In genomic region chr19:45693168-45693788, GRCh38 we compare ENCODE assay signal across 8 cellular contexts. TPM values are rescaled to one million over a fixed set of nuclear protein-coding genes. Genes with fewer than 3 reads are reported as not detected.
DNase-seq lines count a peak whose midpoint lies in the region; ATAC-seq and TF ChIP-seq lines count a peak whose summit lies in the region.

No MANE protein-coding gene starts in this region.

- H3K27me3 ChIP-seq in right lobe of liver: no peaks in the 10 kb centered on the region

- peak overlapping the region; percentile 64 to 93 (median 82) for H3K27ac ChIP-seq in right lobe of liver

- intact Hi-C loops in right lobe of liver (cut with DNase I): no loop called here

- TF ChIP-seq POLR2A in right lobe of liver (IDR thresholded peaks at IDR 0.05): no peak

- TF ChIP-seq CTCF in right lobe of liver (IDR thresholded peaks at IDR 0.05): peak; percentile 66 to 93 (median 90)

- peaks cover 0 to 13% (median 6%) of the 10 kb centered on the region in 4 donors for H3K4me1 ChIP-seq in right lobe of liver

- no peaks in the 10 kb centered on the region for H3K9me3 ChIP-seq in right lobe of liver

- no peak for ATAC-seq in activated CD4-positive, CD25-positive, alpha-beta regulatory T cell treated with anti-CD3 and anti-CD28 coated beads, Interleukin-2, amount 50 U/mL, for 24 hours
- peak; percentile 6 to 27 (median 25) for ATAC-seq in right lobe of liver

- peak overlapping the region; percentile 70 to 95 (median 85) for H3K4me3 ChIP-seq in right lobe of liver

- peaks cover 0 to 2% (median under 1%) of the 10 kb centered on the region in 4 donors for H3K36me3 ChIP-seq in right lobe of liver

- 0% methylated on average over 18 of the region's 20 CpGs for WGBS in right lobe of liver (ENCODE audit: insufficient coverage, low coverage, low lambda C conversion rate, missing lambda C conversion rate)

- DNase-seq in activated CD4-positive, CD25-positive, alpha-beta regulatory T cell (lab: John Stamatoyannopoulos, UW): peak; percentile 46 to 78 (median 60)
- DNase-seq in NCI-H2227 (lab: John Stamatoyannopoulos, UW; ENCODE audit: unreplicated experiment) (peak; percentile 67), dermis blood vessel endothelial cell (peak; percentile 86), right lobe of liver (peak; percentile 81 to 87 (median 86)), occipital lobe (lab: John Stamatoyannopoulos, UW) (no peak)
- DNase-seq in activated CD4-positive, alpha-beta T cell treated with anti-CD3 and anti-CD28 coated beads for 48 hours: peak; percentile 89
- peak; percentile 83 for DNase-seq in stimulated activated CD4-positive, alpha-beta T cell treated with anti-CD3 and anti-CD28 coated beads, Interleukin-4, amount 100 ng/mL, for 24 hours

RNA-seq across cellular contexts. Expression of gene QPCTL, which starts 0.8 kb away (rescaled TPM):
- total RNA-seq in dermis blood vessel endothelial cell (8.3 and 11.8 TPM in 2 replicates), right lobe of liver (1 to 10 TPM; 4.4 to 6.9 (median 5.9) TPM), occipital lobe (8.0 TPM)

RNA-seq across cellular contexts. Expression of gene SNRPD2, which starts 1.5 kb away (rescaled TPM):
- total RNA-seq in dermis blood vessel endothelial cell (218 and 295 TPM in 2 replicates), right lobe of liver (10 to 100 TPM; 79.7 to 92.5 (median 88.2) TPM), occipital lobe (108 TPM)

RNA-seq across cellular contexts. Expression of gene GIPR, which starts 25.3 kb away (rescaled TPM):
- total RNA-seq in dermis blood vessel endothelial cell (0.05 TPM in 1 of 2 replicates, not detected in the other), right lobe of liver (under 1 TPM in 4 of 6 experiments, not detected in 2; 0.07 to 0.23 (median 0.18) TPM), occipital lobe (not detected)

RNA-seq across cellular contexts. Expression of gene FBXO46, which starts 37.4 kb away (rescaled TPM):
- 7.7 and 7.8 TPM in 2 replicates for total RNA-seq in dermis blood vessel endothelial cell
- 10 to 100 TPM in 1 of 6 experiments, 1 to 10 TPM in 5; 5.6 to 12.4 (median 7.4) TPM for total RNA-seq in right lobe of liver
- 11.4 TPM for total RNA-seq in occipital lobe

RNA-seq across cellular contexts. Expression of gene MEIOSIN, which starts 40.0 kb away (rescaled TPM):
- not detected in 2 replicates for total RNA-seq in dermis blood vessel endothelial cell
- under 1 TPM in 1 of 6 experiments, not detected in 5; 0.24 TPM for total RNA-seq in right lobe of liver
- not detected for total RNA-seq in occipital lobe

Comparison
In these comparisons a context has a peak if more than half of its experiments do, and no peak if none do; other contexts are left out.
1. ATAC-seq: peak in right lobe of liver (4 of 4); none in activated CD4-positive, CD25-positive, alpha-beta regulatory T cell treated with anti-CD3 and anti-CD28 coated beads, Interleukin-2, amount 50 U/mL, for 24 hours (0 of 2).